Comparison of ENCODE assay signal across 1 cellular context in the genomic region with DNA sequence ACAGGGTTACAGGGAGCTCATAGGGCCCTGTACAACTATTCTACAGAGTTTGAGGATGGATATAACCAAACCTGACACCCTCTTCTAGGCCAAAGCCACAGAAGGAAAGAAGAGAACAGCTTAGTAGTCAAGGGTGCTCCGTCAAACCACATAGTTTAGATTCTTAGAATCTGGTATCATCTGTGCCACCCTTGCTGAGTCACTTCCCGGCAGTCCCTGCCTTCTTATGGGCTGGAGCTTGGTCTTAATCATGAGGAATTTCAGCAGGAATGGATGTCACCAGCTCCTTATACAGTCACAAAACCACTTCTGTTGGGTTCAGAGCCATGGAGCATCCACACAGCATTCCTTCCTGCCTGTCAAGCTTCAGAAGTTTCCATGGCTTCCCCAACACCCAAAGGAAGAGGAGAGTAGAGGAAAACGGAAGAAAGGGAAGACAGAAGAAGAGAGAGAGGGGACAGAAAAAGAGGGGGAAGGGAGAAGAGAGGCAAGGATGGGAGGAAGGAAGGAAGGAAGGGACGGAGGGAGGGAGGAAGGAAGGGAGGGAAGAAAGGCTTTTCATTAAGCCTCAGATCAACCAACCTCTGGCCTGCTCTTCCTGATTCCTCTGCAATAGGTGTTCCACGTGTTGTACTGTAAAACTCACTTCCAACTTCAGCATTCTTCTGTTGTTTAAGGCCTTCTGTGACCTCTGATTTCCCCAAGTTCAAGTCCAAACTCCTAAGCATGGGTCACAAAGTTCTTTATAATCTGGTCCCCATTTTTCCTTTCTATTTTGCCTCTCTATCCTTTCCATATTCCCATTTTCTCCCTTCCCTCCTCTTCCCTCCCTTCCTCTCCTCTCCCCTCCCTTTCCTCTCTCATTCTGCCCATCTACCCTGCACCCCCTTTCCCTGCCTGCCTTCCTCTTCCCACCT.
TF ChIP-seq lines count a peak whose summit lies in the region.

No MANE protein-coding gene starts in this region.

TF ChIP-seq in K562, 482 proteins besides CTCF, POLR2A, EP300 and RAD21 (continued from another document):
- TF ChIP-seq CBFA2T3 (IDR thresholded peaks at IDR 0.05) (0 out of 2 replicates have a peak, but pooled peaks have one; percentile 31), SRSF3 (IDR thresholded peaks at IDR 0.05; ENCODE audit: insufficient read depth, low read length) (no peak), PCBP2 (IDR thresholded peaks at IDR 0.05; ENCODE audit: low read depth, low read length, poor library complexity, severe bottlenecking) (peak; percentile 30), RBM34 (IDR thresholded peaks at IDR 0.05; ENCODE audit: borderline replicate concordance, insufficient read depth, low read length) (no peak), C11orf30 (IDR thresholded peaks at IDR 0.05; ENCODE audit: low read depth) (peak; percentile 67), ZBTB17 (CRISPR knock-in tag; IDR thresholded peaks at IDR 0.05) (0 out of 2 replicates have a peak, but pooled peaks have one; percentile 19), NR2C2 (CRISPR knock-in tag; IDR thresholded peaks at IDR 0.05) (no peak), NR2C2 (tag; IDR thresholded peaks at IDR 0.05) (0 out of 2 replicates have a peak, but pooled peaks have one; percentile 19), HDAC2 (IDR thresholded peaks at IDR 0.05) (no peak), EHMT2 (IDR thresholded peaks at IDR 0.05) (0 out of 2 replicates have a peak, but pooled peaks have one; percentile 34), KAT8 (IDR thresholded peaks at IDR 0.05; ENCODE audit: low read depth) (no peak), MIER1 (IDR thresholded peaks at IDR 0.05; ENCODE audit: low read depth) (no peak), BACH1 (tag; IDR thresholded peaks at IDR 0.05) (peak; percentile 49; the same call in 1 of the 2 replicates), ZNF282 (CRISPR knock-in tag; IDR thresholded peaks at IDR 0.05) (no peak), RFX1 (IDR thresholded peaks at IDR 0.05) (no peak), TEAD4 (IDR thresholded peaks at IDR 0.05; ENCODE audit: low read length) (peak; percentile 33; the same call in 1 of the 2 replicates), TEAD4 (CRISPR knock-in tag; IDR thresholded peaks at IDR 0.05; ENCODE audit: borderline replicate concordance) (no peak), SMAD4 (CRISPR knock-in tag; conservative IDR thresholded peaks at IDR 0.05) (no peak; the same call in 1 of the 2 replicates), MAFG (tag; conservative IDR thresholded peaks at IDR 0.05) (peak; percentile 48), OTX1 (CRISPR knock-in tag; IDR thresholded peaks at IDR 0.05) (peak; percentile 56; the same call in 1 of the 2 replicates)
- TF ChIP-seq, protein P1, sequence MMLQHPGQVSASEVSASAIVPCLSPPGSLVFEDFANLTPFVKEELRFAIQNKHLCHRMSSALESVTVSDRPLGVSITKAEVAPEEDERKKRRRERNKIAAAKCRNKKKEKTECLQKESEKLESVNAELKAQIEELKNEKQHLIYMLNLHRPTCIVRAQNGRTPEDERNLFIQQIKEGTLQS (IDR thresholded peaks at IDR 0.05): peak; percentile 53; the same call in 1 of the 2 replicates
- TF ChIP-seq, protein P1 (CRISPR knock-in tag; conservative IDR thresholded peaks at IDR 0.05): no peak
- TF ChIP-seq, protein P2, sequence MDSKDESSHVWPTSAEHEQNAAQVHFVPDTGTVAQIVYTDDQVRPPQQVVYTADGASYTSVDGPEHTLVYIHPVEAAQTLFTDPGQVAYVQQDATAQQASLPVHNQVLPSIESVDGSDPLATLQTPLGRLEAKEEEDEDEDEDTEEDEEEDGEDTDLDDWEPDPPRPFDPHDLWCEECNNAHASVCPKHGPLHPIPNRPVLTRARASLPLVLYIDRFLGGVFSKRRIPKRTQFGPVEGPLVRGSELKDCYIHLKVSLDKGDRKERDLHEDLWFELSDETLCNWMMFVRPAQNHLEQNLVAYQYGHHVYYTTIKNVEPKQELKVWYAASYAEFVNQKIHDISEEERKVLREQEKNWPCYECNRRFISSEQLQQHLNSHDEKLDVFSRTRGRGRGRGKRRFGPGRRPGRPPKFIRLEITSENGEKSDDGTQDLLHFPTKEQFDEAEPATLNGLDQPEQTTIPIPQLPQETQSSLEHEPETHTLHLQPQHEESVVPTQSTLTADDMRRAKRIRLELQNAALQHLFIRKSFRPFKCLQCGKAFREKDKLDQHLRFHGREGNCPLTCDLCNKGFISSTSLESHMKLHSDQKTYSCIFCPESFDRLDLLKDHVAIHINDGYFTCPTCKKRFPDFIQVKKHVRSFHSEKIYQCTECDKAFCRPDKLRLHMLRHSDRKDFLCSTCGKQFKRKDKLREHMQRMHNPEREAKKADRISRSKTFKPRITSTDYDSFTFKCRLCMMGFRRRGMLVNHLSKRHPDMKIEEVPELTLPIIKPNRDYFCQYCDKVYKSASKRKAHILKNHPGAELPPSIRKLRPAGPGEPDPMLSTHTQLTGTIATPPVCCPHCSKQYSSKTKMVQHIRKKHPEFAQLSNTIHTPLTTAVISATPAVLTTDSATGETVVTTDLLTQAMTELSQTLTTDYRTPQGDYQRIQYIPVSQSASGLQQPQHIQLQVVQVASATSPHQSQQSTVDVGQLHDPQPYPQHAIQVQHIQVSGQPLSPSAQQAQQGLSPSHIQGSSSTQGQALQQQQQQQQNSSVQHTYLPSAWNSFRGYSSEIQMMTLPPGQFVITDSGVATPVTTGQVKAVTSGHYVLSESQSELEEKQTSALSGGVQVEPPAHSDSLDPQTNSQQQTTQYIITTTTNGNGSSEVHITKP (IDR thresholded peaks at IDR 0.05; ENCODE audit: partially characterized antibody): no peak
